In the genomic region with DNA sequence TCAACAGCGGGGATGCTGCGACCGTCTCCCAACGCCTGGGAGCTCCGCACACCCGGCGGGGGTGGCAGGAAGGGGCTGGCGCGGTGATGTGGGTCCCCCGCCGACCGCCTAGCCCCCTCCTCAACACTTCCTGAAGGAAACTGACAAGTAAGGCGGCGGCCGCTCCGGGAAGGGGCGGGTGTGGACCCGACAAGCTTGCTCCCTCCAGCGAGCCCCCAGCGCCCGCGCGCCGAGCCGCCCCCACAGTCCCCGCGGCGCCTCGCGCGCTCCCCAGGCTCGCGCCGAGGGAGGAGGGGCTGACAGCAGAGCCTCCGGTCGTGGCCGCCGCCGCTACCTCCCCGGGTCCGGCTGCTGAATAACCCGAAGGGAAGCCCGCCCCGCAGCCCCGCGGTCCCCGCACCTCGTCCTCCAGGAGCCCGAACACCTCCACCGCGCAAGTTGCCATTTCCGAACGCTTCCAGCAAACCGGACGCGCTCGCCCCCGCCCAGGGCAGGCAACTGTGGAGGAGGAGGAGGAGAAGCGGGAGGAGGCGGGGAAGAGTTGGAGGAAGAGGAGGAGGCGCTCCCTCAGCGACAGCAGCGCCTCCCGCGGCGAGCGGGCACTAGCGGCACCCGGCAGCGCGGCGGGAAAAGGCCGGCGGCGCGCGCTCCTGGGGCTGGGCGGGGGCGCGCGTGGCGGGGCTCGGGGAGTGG, we compare ENCODE assay signal across 8 cellular contexts. TPM values are rescaled to one million over a fixed set of nuclear protein-coding genes. Genes with fewer than 3 reads are reported as not detected.
DNase-seq lines count a peak whose midpoint lies in the region; ATAC-seq and TF ChIP-seq lines count a peak whose summit lies in the region.

Gene NEDD4 (minus strand): TSS at position 502 of the 693 bp plus-strand sequence. CDS start 57 bp downstream, at position 445.

- peaks cover 4% of the 10 kb centered on the region; the same call in 1 of the 2 replicates for H3K27me3 ChIP-seq in DOHH2 (ENCODE audit: control insufficient read depth, low read length)
- H3K27me3 ChIP-seq in GM23338 (ENCODE audit: insufficient read depth) = peaks cover 29% of the 10 kb centered on the region
- no peaks in the 10 kb centered on the region for H3K27me3 ChIP-seq in SJCRH30
- no peaks in the 10 kb centered on the region for H3K27me3 ChIP-seq in neuronal stem cell (ENCODE audit: control insufficient read depth in 3 of 3, insufficient read depth in 3 of 3, low read depth in 1 of 3, low read length in 3 of 3)
- H3K27me3 ChIP-seq in subcutaneous abdominal adipose tissue (ENCODE audit: control insufficient read depth in 5 of 5, insufficient read depth in 4 of 5, low read length in 5 of 5) = no peaks in the 10 kb centered on the region

- peaks cover 30% of the 10 kb centered on the region for H3K79me2 ChIP-seq in DOHH2 (ENCODE audit: control insufficient read depth, low read length)
- H3K79me2 ChIP-seq in GM23338 (replicated peaks; ENCODE audit: insufficient read depth) = no peaks in the 10 kb centered on the region

- DNase-seq in GM23338 (ENCODE audit: low spot score) (peak; percentile 91), LHCN-M2 (ENCODE audit: low read depth) (peak; percentile 83), SJCRH30 (peak; percentile 87 to 89), foreskin melanocyte (peak; percentile 81), neuronal stem cell (ENCODE audit: low spot score) (peak; percentile 79)
- peak; percentile 13 to 69 (median 24) for DNase-seq in activated naive CD4-positive, alpha-beta T cell (lab: John Stamatoyannopoulos, UW)

- H3K18ac ChIP-seq in neuronal stem cell (ENCODE audit: low read length) = peak within 1 kb of the TSS; percentile 94

- H3K27ac ChIP-seq in DOHH2 (ENCODE audit: low read depth, low read length) (peak within 1 kb of the TSS; percentile 33), GM23338 (ENCODE audit: low read depth) (no peak within 1 kb of the TSS), SJCRH30 (peak within 1 kb of the TSS; percentile 74), neuronal stem cell (replicated peaks; ENCODE audit: low read length) (peak within 1 kb of the TSS; percentile 63), subcutaneous abdominal adipose tissue (ENCODE audit: low read depth, low read length) (peak within 1 kb of the TSS; percentile 91)

- peak within 1 kb of the TSS; percentile 93 for H3K4me2 ChIP-seq in DOHH2 (ENCODE audit: low read length)
- peak within 1 kb of the TSS; percentile 91 for H3K4me2 ChIP-seq in GM23338
- peak within 1 kb of the TSS; percentile 90 for H3K4me2 ChIP-seq in neuronal stem cell (ENCODE audit: insufficient read depth, low read length, poor library complexity, severe bottlenecking)

- H3K4me1 Mint-ChIP-seq in GM23338 = peaks cover 20% of the 10 kb centered on the region

- no peak within 1 kb of the TSS for H3K4ac ChIP-seq in neuronal stem cell (ENCODE audit: low read length)

- TF ChIP-seq CTCF in DOHH2 (IDR thresholded peaks at IDR 0.05; ENCODE audit: low read depth, low read length, poor library complexity, severe bottlenecking) = peak; percentile 49
- peak; percentile 9 to 42; a peak in 2 of 4 replicates for TF ChIP-seq CTCF in GM23338 (conservative IDR thresholded peaks at IDR 0.05; ENCODE audit: low read depth in 2 of 2)

- H3K9me2 ChIP-seq in DOHH2 (replicated peaks; ENCODE audit: control insufficient read depth, low read length) = no peaks in the 10 kb centered on the region
- H3K9me2 ChIP-seq in GM23338 (ENCODE audit: insufficient read depth) = no peaks in the 10 kb centered on the region

- H2BK120ac ChIP-seq in neuronal stem cell (ENCODE audit: low read depth, low read length) = peak within 1 kb of the TSS; percentile 7

- H3K36me3 Mint-ChIP-seq in GM23338 (ENCODE audit: low read depth) = 0 out of 3 replicates have a peak, but pooled peaks cover 2% of the 10 kb centered on the region

- H4K8ac ChIP-seq in neuronal stem cell (ENCODE audit: low read depth, low read length) = no peak within 1 kb of the TSS

- peak within 1 kb of the TSS; percentile 55 for H2BK5ac ChIP-seq in neuronal stem cell (ENCODE audit: low read length)

- H3K9me3 ChIP-seq in DOHH2 (ENCODE audit: control insufficient read depth, insufficient read depth, low read length) (no peaks in the 10 kb centered on the region), SJCRH30 (replicated peaks) (no peaks in the 10 kb centered on the region), neuronal stem cell (replicated peaks in 1 of 2; ENCODE audit: control insufficient read depth in 2 of 2, insufficient read depth in 1 of 2, low read depth in 1 of 2, low read length in 2 of 2) (no peaks in the 10 kb centered on the region), subcutaneous abdominal adipose tissue (ENCODE audit: control insufficient read depth in 5 of 5, low read length in 5 of 5) (no peaks in the 10 kb centered on the region)

- no peak within 1 kb of the TSS for H3K27ac Mint-ChIP-seq in GM23338

- H3F3A ChIP-seq in DOHH2 (ENCODE audit: control insufficient read depth, insufficient read depth) (no peaks in the 10 kb centered on the region), GM23338 (replicated peaks; ENCODE audit: low read depth) (peaks cover 7% of the 10 kb centered on the region; the same call in 1 of the 2 replicates)

- peak within 1 kb of the TSS; percentile 84 for H3K4me3 Mint-ChIP-seq in GM23338

- H3K4me3 ChIP-seq in DOHH2 (ENCODE audit: low read length) = peak within 1 kb of the TSS; percentile 81
- H3K4me3 ChIP-seq in GM23338 = peak within 1 kb of the TSS; percentile 85
- H3K4me3 ChIP-seq in SJCRH30 = peak within 1 kb of the TSS; percentile 95
- H3K4me3 ChIP-seq in neuronal stem cell (ENCODE audit: low read length in 2 of 2) = peak within 1 kb of the TSS; percentile 78 to 82
- peak within 1 kb of the TSS; percentile 83 to 93 (median 90) for H3K4me3 ChIP-seq in subcutaneous abdominal adipose tissue (ENCODE audit: low read depth in 1 of 5, low read length in 5 of 5)

- H3K9me3 Mint-ChIP-seq in GM23338 = no peaks in the 10 kb centered on the region

- H4K91ac ChIP-seq in neuronal stem cell (ENCODE audit: low read depth, low read length, poor library complexity) = no peak within 1 kb of the TSS

- H2BK15ac ChIP-seq in neuronal stem cell (ENCODE audit: low read length) = peak within 1 kb of the TSS; percentile 63

- no peak within 1 kb of the TSS for H2BK12ac ChIP-seq in neuronal stem cell (ENCODE audit: low read length)

- peak within 1 kb of the TSS; percentile 59 for H3K23ac ChIP-seq in neuronal stem cell (ENCODE audit: low read depth, low read length, poor library complexity)

- peak within 1 kb of the TSS; percentile 78 for H3K14ac ChIP-seq in neuronal stem cell (ENCODE audit: low read length)

- peaks cover 14% of the 10 kb centered on the region for H3K27me3 Mint-ChIP-seq in GM23338 (ENCODE audit: insufficient read depth, low read depth, poor library complexity)

- ATAC-seq in GM23338 = peak; percentile 85

- H2AK5ac ChIP-seq in neuronal stem cell (ENCODE audit: low read depth, low read length) = no peak within 1 kb of the TSS

- H4K20me1 ChIP-seq in DOHH2 (ENCODE audit: control insufficient read depth, insufficient read depth, low read depth, low read length) = no peaks in the 10 kb centered on the region; the same call in 1 of the 2 replicates
- no peaks in the 10 kb centered on the region; the same call in 1 of the 2 replicates for H4K20me1 ChIP-seq in GM23338 (replicated peaks; ENCODE audit: insufficient read depth)

- no peaks in the 10 kb centered on the region for H3K79me1 ChIP-seq in neuronal stem cell (ENCODE audit: low read depth, low read length)

- H2AFZ ChIP-seq in GM23338 = peak within 1 kb of the TSS; percentile 100
- H2AFZ ChIP-seq in neuronal stem cell (ENCODE audit: low read length) = peak within 1 kb of the TSS; percentile 98

- peaks cover 3% of the 10 kb centered on the region; the same call in 1 of the 2 replicates for H3K36me3 ChIP-seq in DOHH2 (ENCODE audit: control insufficient read depth, low read length)
- no peaks in the 10 kb centered on the region for H3K36me3 ChIP-seq in GM23338 (ENCODE audit: insufficient read depth)
- no peaks in the 10 kb centered on the region for H3K36me3 ChIP-seq in SJCRH30
- H3K36me3 ChIP-seq in neuronal stem cell (replicated peaks in 1 of 2; ENCODE audit: control insufficient read depth in 2 of 2, insufficient read depth in 2 of 2, low read length in 2 of 2) = peaks cover 0 to 17% of the 10 kb centered on the region in 2 donors
- H3K36me3 ChIP-seq in subcutaneous abdominal adipose tissue (ENCODE audit: control insufficient read depth in 5 of 5, insufficient read depth in 5 of 5, low read length in 5 of 5) = no peaks in the 10 kb centered on the region

- H3K4me1 ChIP-seq in DOHH2 (ENCODE audit: control insufficient read depth, low read length) (peaks cover 21% of the 10 kb centered on the region), GM23338 (ENCODE audit: insufficient read depth) (peaks cover 14% of the 10 kb centered on the region), SJCRH30 (peaks cover 3% of the 10 kb centered on the region; the same call in 1 of the 2 replicates), neuronal stem cell (ENCODE audit: control insufficient read depth in 2 of 2, insufficient read depth in 1 of 2, low read depth in 1 of 2, low read length in 2 of 2) (peaks cover 5 to 15% of the 10 kb centered on the region in 2 donors), subcutaneous abdominal adipose tissue (ENCODE audit: control insufficient read depth in 5 of 5, insufficient read depth in 5 of 5, low read length in 5 of 5) (peaks cover 0 to 22% (median 15%) of the 10 kb centered on the region in 5 donors)

- H3K9ac ChIP-seq in neuronal stem cell (ENCODE audit: low read depth, low read length, poor library complexity) (peak within 1 kb of the TSS; percentile 85), subcutaneous abdominal adipose tissue (ENCODE audit: low read length in 5 of 5) (peak within 1 kb of the TSS; percentile 73 to 99 (median 85))

- no CpG with 5 or more reads among the region's 83 CpGs for WGBS in neuronal stem cell (ENCODE audit: extremely low coverage in 2 of 2, insufficient read length in 2 of 2, insufficient replicate concordance in 1 of 2), 2 donors

TF ChIP-seq in GM23338, 12 proteins besides CTCF, POLR2A, EP300 and RAD21 (continues in another document):
- no peak for TF ChIP-seq JUNB (IDR thresholded peaks at IDR 0.05; ENCODE audit: unreplicated experiment)

RNA-seq across cellular contexts. Expression of gene NEDD4, which starts in this region (rescaled TPM):
- 6.6 and 7.2 TPM in 2 replicates for total RNA-seq in GM23338 (2014; rRNA removed; shearing (Covaris generic))
- polyA plus RNA-seq in GM23338 (2016; fragmentation: Nextera tagmentation; extraction: Ambion mirVana) = 2.1 and 2.5 TPM in 2 replicates
- total RNA-seq in LHCN-M2 (2014; rRNA removed) = 80.0 and 82.5 TPM in 2 replicates
- polyA plus RNA-seq in LHCN-M2 (2012) = 20.6 TPM
- total RNA-seq in SJCRH30 (2014; rRNA removed; shearing (Covaris generic)) = 23.4 and 26.0 TPM in 2 replicates
- 3.5 TPM for polyA plus RNA-seq in neuronal stem cell (2013, experiment 1 of 2)
- polyA plus RNA-seq in neuronal stem cell (2013, experiment 2 of 2) = 3.9 TPM

Comparison
In these comparisons a context has a peak if more than half of its experiments do, and no peak if none do; other contexts are left out.
1. DNase-seq: peak in every context shown above with its lines; median percentile 91 in GM23338; 88 in SJCRH30; 83 in LHCN-M2; 81 in foreskin melanocyte; 79 in neuronal stem cell; 24 in activated naive CD4-positive, alpha-beta T cell.